In genomic region chr16:14652726-14653125, GRCh38 we compare ENCODE assay signal across 1 cellular context.
TF ChIP-seq lines count a peak whose summit lies in the region.

No MANE protein-coding gene starts in this region.

TF ChIP-seq in HepG2, 621 proteins besides CTCF, POLR2A, EP300 and RAD21:
- no peak for TF ChIP-seq ZNF703 (CRISPR knock-in tag; IDR thresholded peaks at IDR 0.05; ENCODE audit: borderline replicate concordance)
- TF ChIP-seq ISX (CRISPR knock-in tag; conservative IDR thresholded peaks at IDR 0.05) = no peak
- no peak for TF ChIP-seq THAP7 (CRISPR knock-in tag; IDR thresholded peaks at IDR 0.05)
- TF ChIP-seq CCDC6 (CRISPR knock-in tag; IDR thresholded peaks at IDR 0.05) = no peak
- TF ChIP-seq ZNF788 (CRISPR knock-in tag; IDR thresholded peaks at IDR 0.05; ENCODE audit: borderline replicate concordance) = no peak
- no peak for TF ChIP-seq MLX (CRISPR knock-in tag; IDR thresholded peaks at IDR 0.05)
- TF ChIP-seq DPF2 (CRISPR knock-in tag; IDR thresholded peaks at IDR 0.05; ENCODE audit: borderline replicate concordance, low read depth) = no peak
- no peak for TF ChIP-seq IRF9 (CRISPR knock-in tag; IDR thresholded peaks at IDR 0.05; ENCODE audit: borderline replicate concordance)
- TF ChIP-seq LRRFIP1 (CRISPR knock-in tag; conservative IDR thresholded peaks at IDR 0.05) = no peak
- no peak for TF ChIP-seq KDM1A (CRISPR knock-in tag; IDR thresholded peaks at IDR 0.05)
